20 cellular contexts compared by ENCODE assay signal in the genomic region with DNA sequence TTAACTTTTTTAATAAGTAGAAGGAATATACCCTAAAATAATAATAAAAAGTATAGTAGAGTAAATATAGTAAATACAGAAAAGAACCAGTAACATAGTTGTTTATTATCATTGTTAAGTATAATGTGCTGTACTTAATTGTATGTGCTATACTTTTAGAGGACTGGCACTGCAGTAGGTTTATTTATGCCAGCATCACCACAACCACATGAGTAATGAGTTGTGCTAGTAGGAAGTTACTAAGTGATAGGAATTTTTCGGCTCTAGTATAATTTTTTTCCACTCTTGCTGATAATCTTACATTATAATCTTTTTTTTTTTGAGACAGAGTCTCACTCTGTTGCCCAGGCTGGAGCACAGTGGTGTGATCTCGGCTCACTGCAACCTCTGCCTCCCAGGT.
"Had no signal": no experiment of that assay in that cellular context is flagged by ENCODE, and none has a peak within 500 bp of the region (broad histone marks: within the 10 kb centered on the region; RNA-seq: fewer than 3 reads in every experiment).

No MANE protein-coding gene starts in this region.

- H3K9me3 ChIP-seq: body of pancreas, sigmoid colon, testis, upper lobe of left lung had no signal

- H3K36me3 Mint-ChIP-seq: mesothelial cell of epicardium; neural progenitor cell; stimulated activated naive B cell treated with anti-CD40 and anti-IgM and Interleukin-4, amounts not matched to agents 10 μg/mL and 1 μg/mL and 100 μg/mL, for 72 hours; T-cell had no signal

- H3K4me2 ChIP-seq: hepatocyte, neural progenitor cell, smooth muscle cell had no signal

- H3K79me2 ChIP-seq: hepatocyte had no signal

- H3K36me3 ChIP-seq: neural progenitor cell, sigmoid colon, upper lobe of left lung had no signal

- H3K27ac ChIP-seq: body of pancreas, hepatocyte, neural progenitor cell, sigmoid colon, testis, upper lobe of left lung had no signal

- H3K4me1 Mint-ChIP-seq: mesothelial cell of epicardium; stimulated activated naive B cell treated with anti-CD40 and anti-IgM and Interleukin-4, amounts not matched to agents 10 μg/mL and 1 μg/mL and 100 μg/mL, for 72 hours had no signal

- H2AFZ ChIP-seq: hepatocyte, neural progenitor cell had no signal

- H3K4me3 ChIP-seq: body of pancreas, hepatocyte, neural progenitor cell, sigmoid colon, smooth muscle cell, testis, upper lobe of left lung had no signal

- DNase-seq: activated naive CD4-positive, alpha-beta T cell treated with anti-CD3 and anti-CD28 coated beads for 36 hours; activated naive CD8-positive, alpha-beta T cell treated with anti-CD3 and anti-CD28 coated beads, Interleukin-2, amount 10 ng/mL, durations not matched to agents 7 days and 5 days; activated T-cell treated with anti-CD3 and anti-CD28 coated beads, Interleukin-2, amount 50 U/mL, for 24 hours; body of pancreas; glutamatergic neuron; left ventricle myocardium superior; mammary epithelial cell; naive thymus-derived CD8-positive, alpha-beta T cell; posterior cingulate gyrus; sigmoid colon; stimulated activated CD4-positive, alpha-beta T cell treated with anti-CD3 and anti-CD28 coated beads, Interleukin-15, amount 100 ng/mL, for 24 hours; stimulated activated naive B cell treated with anti-CD40 and anti-IgM and Interleukin-4, amounts not matched to agents 10 μg/mL and 1 μg/mL and 100 μg/mL, for 72 hours; T-cell; testis; upper lobe of left lung had no signal

- H3K4me3 Mint-ChIP-seq: activated naive CD4-positive, alpha-beta T cell treated with anti-CD3 and anti-CD28 coated beads for 36 hours; activated naive CD8-positive, alpha-beta T cell treated with anti-CD3 and anti-CD28 coated beads, Interleukin-2, amount 10 ng/mL, durations not matched to agents 7 days and 5 days; activated T-cell treated with anti-CD3 and anti-CD28 coated beads, Interleukin-2, amount 50 U/mL, for 24 hours; mesothelial cell of epicardium; naive thymus-derived CD8-positive, alpha-beta T cell; neural progenitor cell; stimulated activated naive B cell treated with anti-CD40 and anti-IgM and Interleukin-4, amounts not matched to agents 10 μg/mL and 1 μg/mL and 100 μg/mL, for 72 hours; T-cell; T-helper 2 cell treated with Interferon-gamma antibody and Interleukin-4, amounts not matched to agents 5 μg/mL and 100 μg/mL, for 36 hours had no signal

- H3K9me3 Mint-ChIP-seq: activated naive CD4-positive, alpha-beta T cell treated with anti-CD3 and anti-CD28 coated beads for 36 hours; activated naive CD8-positive, alpha-beta T cell treated with anti-CD3 and anti-CD28 coated beads, Interleukin-2, amount 10 ng/mL, durations not matched to agents 7 days and 5 days; activated T-cell treated with anti-CD3 and anti-CD28 coated beads, Interleukin-2, amount 50 U/mL, for 24 hours; mesothelial cell of epicardium; naive thymus-derived CD8-positive, alpha-beta T cell; neural progenitor cell; stimulated activated naive B cell treated with anti-CD40 and anti-IgM and Interleukin-4, amounts not matched to agents 10 μg/mL and 1 μg/mL and 100 μg/mL, for 72 hours; T-cell; T-helper 2 cell treated with Interferon-gamma antibody and Interleukin-4, amounts not matched to agents 5 μg/mL and 100 μg/mL, for 36 hours had no signal

- ATAC-seq: body of pancreas; left ventricle myocardium superior; naive thymus-derived CD8-positive, alpha-beta T cell; stimulated activated naive B cell treated with anti-CD40 and anti-IgM and Interleukin-4, amounts not matched to agents 10 μg/mL and 1 μg/mL and 100 μg/mL, for 72 hours; T-cell had no signal

- H3K27me3 Mint-ChIP-seq: activated naive CD8-positive, alpha-beta T cell treated with anti-CD3 and anti-CD28 coated beads, Interleukin-2, amount 10 ng/mL, durations not matched to agents 7 days and 5 days; activated T-cell treated with anti-CD3 and anti-CD28 coated beads, Interleukin-2, amount 50 U/mL, for 24 hours; naive thymus-derived CD8-positive, alpha-beta T cell; stimulated activated naive B cell treated with anti-CD40 and anti-IgM and Interleukin-4, amounts not matched to agents 10 μg/mL and 1 μg/mL and 100 μg/mL, for 72 hours; T-cell had no signal

- H3K27ac Mint-ChIP-seq: activated naive CD4-positive, alpha-beta T cell treated with anti-CD3 and anti-CD28 coated beads for 36 hours; activated naive CD8-positive, alpha-beta T cell treated with anti-CD3 and anti-CD28 coated beads, Interleukin-2, amount 10 ng/mL, durations not matched to agents 7 days and 5 days; activated T-cell treated with anti-CD3 and anti-CD28 coated beads, Interleukin-2, amount 50 U/mL, for 24 hours; mesothelial cell of epicardium; naive thymus-derived CD8-positive, alpha-beta T cell; neural progenitor cell; stimulated activated naive B cell treated with anti-CD40 and anti-IgM and Interleukin-4, amounts not matched to agents 10 μg/mL and 1 μg/mL and 100 μg/mL, for 72 hours; T-cell; T-helper 2 cell treated with Interferon-gamma antibody and Interleukin-4, amounts not matched to agents 5 μg/mL and 100 μg/mL, for 36 hours had no signal

- H3K27me3 ChIP-seq: body of pancreas, hepatocyte, neural progenitor cell, sigmoid colon, testis, upper lobe of left lung had no signal

- H3K4me1 ChIP-seq: sigmoid colon, testis, upper lobe of left lung had no signal

- H3K9ac ChIP-seq: neural progenitor cell had no signal
